In genomic region chr19:7861619-7862412, GRCh38 we compare ENCODE assay signal across 11 cellular contexts. TPM values are rescaled to one million over a fixed set of nuclear protein-coding genes. Genes with fewer than 3 reads are reported as not detected.
DNase-seq lines count a peak whose midpoint lies in the region; ATAC-seq and TF ChIP-seq lines count a peak whose summit lies in the region.
"Had no signal": no experiment of that assay in that cellular context is flagged by ENCODE, and none has a peak within 500 bp of the region (broad histone marks: within the 10 kb centered on the region; RNA-seq: fewer than 3 reads in every experiment).

No MANE protein-coding gene starts in this region.

- DNase-seq in activated T-cell treated with anti-CD3 and anti-CD28 coated beads, Interleukin-2, amount 50 U/mL, for 4 hours, result no peak
- no peak for DNase-seq in activated T-cell treated with anti-CD3 and anti-CD28 coated beads, Interleukin-2, amount 50 U/mL, for 48 hours
- DNase-seq in astrocyte of the spinal cord (ENCODE audit: low read depth, low spot score) (no peak), kidney epithelial cell (ENCODE audit: low read depth) (no peak), NCI-H345 treated with DMSO at 0.1 percent for 48 hours (lab: John Stamatoyannopoulos, UW; ENCODE audit: unreplicated experiment) (no peak), amniotic stem cell (lab: John Stamatoyannopoulos, UW) (no peak), NCI-H2107 treated with DMSO at 0.1 percent for 48 hours (lab: John Stamatoyannopoulos, UW; ENCODE audit: unreplicated experiment) (no peak)
- DNase-seq: NCI-H82 had no signal

- peaks cover 70% of the 10 kb centered on the region for H3K27me3 ChIP-seq in kidney epithelial cell (ENCODE audit: control insufficient read depth, insufficient read depth, low read length)

- peak overlapping the region; percentile 38 for H3K4me3 Mint-ChIP-seq in activated T-cell treated with anti-CD3 and anti-CD28 coated beads, Interleukin-2, amount 50 U/mL, for 4 hours

- in situ Hi-C loops in astrocyte of the spinal cord (cut with HindIII; ENCODE audit: low sequenced_read_pairs), result no loop called here

- peak; percentile 23 for TF ChIP-seq CTCF in astrocyte of the spinal cord (IDR thresholded peaks at IDR 0.05; ENCODE audit: low read depth, low read length)
- TF ChIP-seq CTCF in kidney epithelial cell (IDR thresholded peaks at IDR 0.05; ENCODE audit: insufficient read depth, low read length, poor library complexity, severe bottlenecking), result peak; percentile 16

- H3K36me3 Mint-ChIP-seq in activated T-cell treated with anti-CD3 and anti-CD28 coated beads, Interleukin-2, amount 50 U/mL, for 4 hours (ENCODE audit: insufficient read depth), result no peaks in the 10 kb centered on the region

- H3K27me3 Mint-ChIP-seq in activated T-cell treated with anti-CD3 and anti-CD28 coated beads, Interleukin-2, amount 50 U/mL, for 4 hours (ENCODE audit: low read depth), result peaks cover 14% of the 10 kb centered on the region

- peak; percentile 25 to 29 for ATAC-seq in activated T-cell treated with anti-CD3 and anti-CD28 coated beads, Interleukin-2, amount 50 U/mL, for 4 hours

- peak overlapping the region; percentile 15 for H3K27ac ChIP-seq in temporal lobe (ENCODE audit: low read depth, low read length)
- H3K27ac ChIP-seq: C4-2B had no signal

- H3K9me3 Mint-ChIP-seq in activated T-cell treated with anti-CD3 and anti-CD28 coated beads, Interleukin-2, amount 50 U/mL, for 4 hours, result no peaks in the 10 kb centered on the region

- H3K4me3 ChIP-seq in astrocyte of the spinal cord (ENCODE audit: low read depth, low read length) (no peak overlapping the region), kidney epithelial cell (ENCODE audit: low read depth, low read length) (peak overlapping the region; percentile 37)

- H3K36me3 ChIP-seq in kidney epithelial cell (ENCODE audit: control insufficient read depth, insufficient read depth, low read length), result no peaks in the 10 kb centered on the region

- H3K4me1 Mint-ChIP-seq in activated T-cell treated with anti-CD3 and anti-CD28 coated beads, Interleukin-2, amount 50 U/mL, for 4 hours (ENCODE audit: low read depth), result peaks cover 19% of the 10 kb centered on the region

RNA-seq across cellular contexts. Expression of gene PRR36, which starts 12.4 kb away (rescaled TPM):
- under 1 TPM in 2 of 3 donors, not detected in 1; 0.05 to 0.08 TPM for total RNA-seq in activated T-cell treated with anti-CD3 and anti-CD28 coated beads, Interleukin-2, amount 50 U/mL, for 4 hours
- total RNA-seq in kidney epithelial cell (1.0 and 1.2 TPM in 2 replicates), temporal lobe (7.4 TPM)
- total RNA-seq: skeletal muscle tissue had no signal

RNA-seq across cellular contexts. Expression of gene LRRC8E, which starts 26.5 kb away (rescaled TPM):
- under 1 TPM in 1 of 3 donors, not detected in 2; 0.05 TPM for total RNA-seq in activated T-cell treated with anti-CD3 and anti-CD28 coated beads, Interleukin-2, amount 50 U/mL, for 4 hours
- total RNA-seq in kidney epithelial cell (11.6 and 15.1 TPM in 2 replicates), temporal lobe (under 0.01 TPM)

RNA-seq across cellular contexts. Expression of gene EVI5L, which starts 31.8 kb away (rescaled TPM):
- 1 to 10 TPM; 6.6 to 7.5 (median 7.1) TPM for total RNA-seq in activated T-cell treated with anti-CD3 and anti-CD28 coated beads, Interleukin-2, amount 50 U/mL, for 4 hours
- total RNA-seq in kidney epithelial cell (9.9 and 16.4 TPM in 2 replicates), temporal lobe (49.4 TPM)

RNA-seq across cellular contexts. Expression of gene MAP2K7, which starts 41.9 kb away (rescaled TPM):
- total RNA-seq in activated T-cell treated with anti-CD3 and anti-CD28 coated beads, Interleukin-2, amount 50 U/mL, for 4 hours, result 10 to 100 TPM; 40.4 to 44.0 (median 43.3) TPM
- 15.0 and 19.7 TPM in 2 replicates for total RNA-seq in kidney epithelial cell
- 7.1 TPM for total RNA-seq in temporal lobe

RNA-seq across cellular contexts. Expression of gene TGFBR3L, which starts 52.8 kb away (rescaled TPM):
- 1 to 10 TPM in 2 of 3 donors, under 1 TPM in 1; 0.74 to 2.4 (median 1.4) TPM for total RNA-seq in activated T-cell treated with anti-CD3 and anti-CD28 coated beads, Interleukin-2, amount 50 U/mL, for 4 hours
- total RNA-seq in kidney epithelial cell (0.14 and 4.5 TPM in 2 replicates), temporal lobe (0.74 TPM)

Comparison
In these comparisons a context has a peak if more than half of its experiments do, and no peak if none do; other contexts are left out.
1. RNA of gene LRRC8E, which starts 26.5 kb away (total RNA-seq): 11.6 to 15.1 TPM in kidney epithelial cell; 0.05 TPM in activated T-cell treated with anti-CD3 and anti-CD28 coated beads, Interleukin-2, amount 50 U/mL, for 4 hours and under 0.01 TPM in temporal lobe (single experiment); every median in the first group is over 10 times any median in the second.